9 cellular contexts compared by ENCODE assay signal in the genomic region with DNA sequence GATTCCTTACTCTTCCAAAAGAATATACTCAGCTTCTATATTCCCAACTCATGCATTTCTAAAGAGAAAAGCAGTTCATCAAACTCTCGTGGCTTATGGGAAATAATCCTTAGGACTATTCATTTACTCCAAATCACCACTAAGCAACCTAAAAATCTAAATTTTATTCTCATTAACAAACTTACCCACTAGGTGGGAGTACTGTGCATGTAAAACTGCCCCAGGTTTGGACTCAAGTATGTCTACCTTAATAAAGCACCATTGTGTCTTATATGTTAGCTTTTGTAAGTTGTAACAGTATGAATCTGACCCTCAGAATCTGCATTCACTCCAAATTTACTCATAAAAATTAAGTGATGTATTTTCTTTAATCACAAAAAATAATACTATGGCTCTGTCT. TPM values are rescaled to one million over a fixed set of nuclear protein-coding genes. Genes with fewer than 3 reads are reported as not detected.
A peak's percentile ranks its signal among the peaks of the same experiment; 100 is the strongest.
DNase-seq lines count a peak whose midpoint lies in the region; ATAC-seq and TF ChIP-seq lines count a peak whose summit lies in the region.
"Had no signal": no experiment of that assay in that cellular context is flagged by ENCODE, and none has a peak within 500 bp of the region (broad histone marks: within the 10 kb centered on the region; RNA-seq: fewer than 3 reads in every experiment).

No MANE protein-coding gene starts in this region.

- peaks cover 29% of the 10 kb centered on the region for H3K4me1 ChIP-seq in PC-3 (ENCODE audit: insufficient read depth, low read length)

- no peak overlapping the region for H3K9ac ChIP-seq in PC-3 (ENCODE audit: low read length)

- BruUV-seq in PC-3 (replicated peaks; lab: Mats Ljungman, UMichigan): no TSS peak

- H3K36me3 ChIP-seq in PC-3 (ENCODE audit: low read depth, low read length): peaks cover 71% of the 10 kb centered on the region

- H2AFZ ChIP-seq in PC-3 (ENCODE audit: low read length): no peak overlapping the region

- DNase-seq in AG08395 (ENCODE audit: low spot score): peak; percentile 22
- DNase-seq in PC-3: peak; percentile 66
- DNase-seq in fibroblast of peridontal ligament (ENCODE audit: extremely low read depth): peak; percentile 59
- no peak for DNase-seq in activated CD4-positive, alpha-beta T cell treated with anti-CD3 and anti-CD28 coated beads, Interleukin-2, amount 50 U/mL, for 1 hour
- no peak for DNase-seq in activated CD4-positive, CD25-positive, alpha-beta regulatory T cell treated with anti-CD3 and anti-CD28 coated beads, Interleukin-2, amount 50 U/mL, for 72 hours
- DNase-seq: SHP77 had no signal

- peaks cover 21% of the 10 kb centered on the region for H3K79me2 ChIP-seq in PC-3 (ENCODE audit: low read length)

- H3K9me2 ChIP-seq in PC-3 (replicated peaks; ENCODE audit: low read length): no peaks in the 10 kb centered on the region

- 0 out of 2 replicates have a peak, but pooled peaks cover 5% of the 10 kb centered on the region for H4K20me1 ChIP-seq in PC-3 (ENCODE audit: low read length)

- no peaks in the 10 kb centered on the region for H3K27me3 ChIP-seq in PC-3 (ENCODE audit: low read length)

- peak overlapping the region; percentile 81 for H3K27ac ChIP-seq in PC-3 (ENCODE audit: low read length)

- H3K4me3 ChIP-seq in PC-3 (ENCODE audit: low read length): peak overlapping the region; percentile 29; the same call in 1 of the 2 replicates

- peak; percentile 75 for TF ChIP-seq CTCF in PC-3 (conservative IDR thresholded peaks at IDR 0.05; ENCODE audit: low read depth, low read length)

- intact Hi-C loops in PC-3 (cut with micrococcal nuclease): loop anchor here (1.0 kb wide), 2 partner anchors 25 to 129 kb away; partner anchors contain the start of gene RAD18

- H3K4me2 ChIP-seq in PC-3 (ENCODE audit: low read length): peak overlapping the region; percentile 77

- H3F3A ChIP-seq in PC-3 (ENCODE audit: low read length, unreplicated experiment): peaks cover 12% of the 10 kb centered on the region

- ATAC-seq in GM19467 (IDR thresholded peaks at IDR 0.05; ENCODE audit: unreplicated experiment) (peak; percentile 60), PC-3 (peak; percentile 52), HG03521 (IDR thresholded peaks at IDR 0.05; ENCODE audit: unreplicated experiment) (no peak), GM21717 (IDR thresholded peaks at IDR 0.05; ENCODE audit: unreplicated experiment) (no peak)

- CTCF ChIA-PET in PC-3 (lab: Charles Lee): interaction anchor here (0.6 kb wide), 1 partner anchor 24 kb away, joined by 3 read pairs; no protein-coding TSS in a partner anchor

- POLR2A ChIA-PET in PC-3 (lab: Charles Lee; ENCODE audit: unreplicated experiment): no interaction called here

- H3K9me3 ChIP-seq in PC-3 (ENCODE audit: low read length): no peaks in the 10 kb centered on the region

RNA-seq across cellular contexts. Expression of gene RAD18, which starts 25.3 kb away (rescaled TPM):
- total RNA-seq in PC-3 (2014; rRNA removed): 22.8 and 46.6 TPM in 2 replicates

Comparison
In these comparisons a context has a peak if more than half of its experiments do, and no peak if none do; other contexts are left out.
1. DNase-seq: peak in AG08395 (single experiment), PC-3 (single experiment) and fibroblast of peridontal ligament (single experiment); none in activated CD4-positive, alpha-beta T cell treated with anti-CD3 and anti-CD28 coated beads, Interleukin-2, amount 50 U/mL, for 1 hour (single experiment) and activated CD4-positive, CD25-positive, alpha-beta regulatory T cell treated with anti-CD3 and anti-CD28 coated beads, Interleukin-2, amount 50 U/mL, for 72 hours (single experiment).
2. ATAC-seq: peak in GM19467 (single experiment) and PC-3 (single experiment); none in HG03521 (single experiment) and GM21717 (single experiment).